Comparison of ENCODE assay signal across 30 cellular contexts in genomic region chr21:17746920-17747319, GRCh38.
"Had no signal": no experiment of that assay in that cellular context is flagged by ENCODE, and none has a peak within 500 bp of the region (broad histone marks: within the 10 kb centered on the region; RNA-seq: fewer than 3 reads in every experiment).

No MANE protein-coding gene starts in this region.

- H3K27ac Mint-ChIP-seq: activated B cell treated with CpG ODN at 0.5 μM for 24 hours; activated CD4-positive, alpha-beta memory T cell treated with anti-CD3 and anti-CD28 coated beads for 36 hours; activated CD4-positive, alpha-beta T cell treated with anti-CD3 and anti-CD28 coated beads, Interleukin-2, amount 10 ng/mL, durations not matched to agents 7 days and 5 days; activated T-helper 1 cell treated with anti-CD3 and anti-CD28 coated beads, Interleukin-12 subunit alpha, Interleukin-12 subunit beta, Interleukin-2, Interleukin-4 antibody, amounts not matched to agents 30 ng/mL and 10 ng/mL and 1 ng/mL, durations not matched to agents 14 hours and 24 hours and 36 hours; brain; T-cell had no signal

- H3K4me3 ChIP-seq: Peyer's patch, SJSA1 had no signal

- DNase-seq: activated B cell treated with CpG ODN at 0.5 μM for 24 hours; activated CD4-positive, alpha-beta memory T cell treated with anti-CD3 and anti-CD28 coated beads for 36 hours; activated CD4-positive, alpha-beta T cell treated with anti-CD3 and anti-CD28 coated beads, Interleukin-2, amount 10 ng/mL, durations not matched to agents 7 days and 5 days; activated effector memory CD4-positive, alpha-beta T cell treated with Interleukin-2 at 50 U/mL for 16 hours; activated naive CD4-positive, alpha-beta T cell treated with anti-CD3 and anti-CD28 coated beads, Interleukin-2, amount 50 U/mL, for 16 hours; anterior cingulate cortex; caudate nucleus; cerebellar nuclear complex; Kasumi-1; KG1; MM.1S; MV-4-11; NCI-H1092; NCI-H1436 treated with DMSO at 0.1 percent for 48 hours; NCI-H1694 treated with DMSO at 0.1 percent for 48 hours; NCI-H2029; NCI-H345; NCI-H524 treated with DMSO at 0.1 percent for 48 hours; NK-92 treated with Interleukin-12 subunit alpha and Interleukin-12 subunit beta, amount 100 ng/mL, for 24 hours; PC-3; Peyer's patch; RPMI8226; SHP77 treated with DMSO at 0.1 percent for 48 hours; SK-N-SH; T-cell; T-helper 2 cell; T-helper 9 cell had no signal

- H3K4me3 Mint-ChIP-seq: activated B cell treated with CpG ODN at 0.5 μM for 24 hours; activated CD4-positive, alpha-beta memory T cell treated with anti-CD3 and anti-CD28 coated beads for 36 hours; activated CD4-positive, alpha-beta T cell treated with anti-CD3 and anti-CD28 coated beads, Interleukin-2, amount 10 ng/mL, durations not matched to agents 7 days and 5 days; activated T-helper 1 cell treated with anti-CD3 and anti-CD28 coated beads, Interleukin-12 subunit alpha, Interleukin-12 subunit beta, Interleukin-2, Interleukin-4 antibody, amounts not matched to agents 30 ng/mL and 10 ng/mL and 1 ng/mL, durations not matched to agents 14 hours and 24 hours and 36 hours; brain; T-cell had no signal

- H3K4me1 Mint-ChIP-seq: activated B cell treated with CpG ODN at 0.5 μM for 24 hours; activated CD4-positive, alpha-beta T cell treated with anti-CD3 and anti-CD28 coated beads, Interleukin-2, amount 10 ng/mL, durations not matched to agents 7 days and 5 days; brain had no signal

- H3K36me3 ChIP-seq: Peyer's patch, SJSA1 had no signal

- H3K36me3 Mint-ChIP-seq: brain had no signal

- H3K27me3 ChIP-seq: Peyer's patch, SJSA1 had no signal

- H3K9me3 ChIP-seq: Peyer's patch, SJSA1, SK-N-SH had no signal

- H3K27me3 Mint-ChIP-seq: activated B cell treated with CpG ODN at 0.5 μM for 24 hours; activated CD4-positive, alpha-beta memory T cell treated with anti-CD3 and anti-CD28 coated beads for 36 hours; brain; T-cell had no signal

- ATAC-seq: PC-3, T-cell had no signal
